9 cellular contexts compared by ENCODE assay signal in the genomic region with DNA sequence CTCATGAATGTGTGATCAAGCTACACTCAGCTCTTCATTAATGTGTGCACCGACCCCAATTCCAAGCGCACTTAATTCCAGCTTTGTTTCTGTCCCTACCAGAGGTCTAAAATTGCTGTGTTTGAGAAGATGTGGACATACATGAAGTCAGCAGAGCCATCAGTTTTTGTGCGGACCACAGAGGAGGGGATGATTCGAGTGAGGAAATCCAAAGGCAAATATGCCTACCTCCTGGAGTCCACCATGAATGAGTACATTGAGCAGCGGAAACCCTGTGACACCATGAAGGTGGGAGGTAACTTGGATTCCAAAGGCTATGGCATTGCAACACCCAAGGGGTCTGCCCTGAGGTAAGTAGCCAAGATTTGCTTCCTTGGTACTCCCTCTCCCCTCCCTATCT.
"Had no signal": no experiment of that assay in that cellular context is flagged by ENCODE, and none has a peak within 500 bp of the region (broad histone marks: within the 10 kb centered on the region; RNA-seq: fewer than 3 reads in every experiment).

No MANE protein-coding gene starts in this region.

- DNase-seq: GM23248, GOT3, H7, H9, HCEC 1CT, HFFc6 had no signal

- H3K4me1 ChIP-seq: HAP-1 had no signal

- H3K27ac Mint-ChIP-seq: GM23338, H9, HFFc6 had no signal

- ATAC-seq: GM23338, HCT116 had no signal

- H3K4me3 ChIP-seq: GM23248, GM23338, HAP-1 had no signal

- H3K36me3 ChIP-seq: HAP-1 had no signal

- H3K4me3 Mint-ChIP-seq: GM23338, H9, HFFc6 had no signal

- H3K27ac ChIP-seq: GM23248 had no signal

- H3K9me3 ChIP-seq: HAP-1 had no signal

- H3K9me3 Mint-ChIP-seq: GM23338, H9, HFFc6 had no signal
